ENCODE assay signal across 12 cellular contexts in genomic region chr1:155379180-155379876, GRCh38. TPM values are rescaled to one million over a fixed set of nuclear protein-coding genes. Genes with fewer than 3 reads are reported as not detected.
DNase-seq lines count a peak whose midpoint lies in the region; ATAC-seq and TF ChIP-seq lines count a peak whose summit lies in the region.
"Had no signal": no experiment of that assay in that cellular context is flagged by ENCODE, and none has a peak within 500 bp of the region (broad histone marks: within the 10 kb centered on the region; RNA-seq: fewer than 3 reads in every experiment).

No MANE protein-coding gene starts in this region.

- TF ChIP-seq CTCF in body of pancreas (IDR thresholded peaks at IDR 0.05) (no peak), tibial nerve (IDR thresholded peaks at IDR 0.05) (no peak)

- H3K27me3 ChIP-seq in body of pancreas (no peaks in the 10 kb centered on the region), tibial nerve (no peaks in the 10 kb centered on the region)
- H3K27me3 ChIP-seq: BLaER1 treated with 17β-estradiol and CSF1 and Interleukin-3, amounts not matched to agents 10 nM and 100 nM; MG63 had no signal

- H3K4me3 ChIP-seq in body of pancreas (no peak overlapping the region), tibial nerve (no peak overlapping the region)
- H3K4me3 ChIP-seq: BLaER1 treated with 17β-estradiol and CSF1 and Interleukin-3, amounts not matched to agents 10 nM and 100 nM; MG63 had no signal

- H3K9me3 ChIP-seq in body of pancreas (no peaks in the 10 kb centered on the region), tibial nerve (no peaks in the 10 kb centered on the region)
- H3K9me3 ChIP-seq: BLaER1 treated with 17β-estradiol and CSF1 and Interleukin-3, amounts not matched to agents 10 nM and 100 nM; MG63 had no signal

- H3K4me1 ChIP-seq in body of pancreas: peaks cover 18% of the 10 kb centered on the region
- peaks cover 0 to 37% (median 4%) of the 10 kb centered on the region in 4 donors for H3K4me1 ChIP-seq in tibial nerve

- H3K4me3 Mint-ChIP-seq in activated CD8-positive, alpha-beta T cell treated with anti-CD3 and anti-CD28 coated beads, Interleukin-2, amount 10 ng/mL, durations not matched to agents 7 days and 5 days: no peak overlapping the region

- H3K4me1 Mint-ChIP-seq in activated CD8-positive, alpha-beta T cell treated with anti-CD3 and anti-CD28 coated beads, Interleukin-2, amount 10 ng/mL, durations not matched to agents 7 days and 5 days (ENCODE audit: low read depth): no peaks in the 10 kb centered on the region

- H3K9me3 Mint-ChIP-seq in activated CD8-positive, alpha-beta T cell treated with anti-CD3 and anti-CD28 coated beads, Interleukin-2, amount 10 ng/mL, durations not matched to agents 7 days and 5 days (ENCODE audit: insufficient read depth): no peaks in the 10 kb centered on the region

- no peaks in the 10 kb centered on the region for H3K27me3 Mint-ChIP-seq in activated CD8-positive, alpha-beta T cell treated with anti-CD3 and anti-CD28 coated beads, Interleukin-2, amount 10 ng/mL, durations not matched to agents 7 days and 5 days (ENCODE audit: low read depth)

- CTCF ChIA-PET in activated CD8-positive, alpha-beta T cell treated with anti-CD3 and anti-CD28 coated beads, Interleukin-2, amount 10 ng/mL, durations not matched to agents 7 days and 5 days (lab: Charles Lee): interaction anchor here (0.6 to 1.4 kb wide), 2 partner anchors 9 to 125 kb away, joined by 3 read pairs; no protein-coding TSS in a partner anchor

- DNase-seq in NCI-H82 (lab: John Stamatoyannopoulos, UW) (peak; percentile 14), NCI-H82 treated with DMSO at 0.1 percent for 48 hours (lab: John Stamatoyannopoulos, UW; ENCODE audit: unreplicated experiment) (no peak), body of pancreas (no peak), iPS-NIHi7 (ENCODE audit: extremely low spot score) (peak; percentile 11), tibial nerve (ENCODE audit: low spot score in 2 of 2) (no peak), NCI-H1092 treated with DMSO at 0.1 percent for 48 hours (lab: John Stamatoyannopoulos, UW) (no peak)
- no peak for DNase-seq in activated CD8-positive, alpha-beta T cell treated with anti-CD3 and anti-CD28 coated beads, Interleukin-2, amount 10 ng/mL, durations not matched to agents 7 days and 5 days
- DNase-seq: MG63; stimulated activated CD4-positive, alpha-beta T cell treated with anti-CD3 and anti-CD28 coated beads, Interleukin-2, amount 100 ng/mL, for 24 hours had no signal

- H3K36me3 ChIP-seq in body of pancreas (replicated peaks in 1 of 2; ENCODE audit: insufficient read depth in 1 of 2, low read depth in 2 of 2) (peaks cover 0 to 9% of the 10 kb centered on the region in 2 donors), tibial nerve (peaks cover 0 to 62% (median 15%) of the 10 kb centered on the region in 3 donors)

- ATAC-seq in body of pancreas (peak; percentile 87), GM21576 (IDR thresholded peaks at IDR 0.05; ENCODE audit: unreplicated experiment) (no peak)
- ATAC-seq in activated CD8-positive, alpha-beta T cell treated with anti-CD3 and anti-CD28 coated beads, Interleukin-2, amount 10 ng/mL, durations not matched to agents 7 days and 5 days: no peak
- ATAC-seq: activated CD4-positive, CD25-positive, alpha-beta regulatory T cell treated with anti-CD3 and anti-CD28 coated beads, Interleukin-2, amount 50 U/mL, for 24 hours had no signal

- H3K27ac ChIP-seq in body of pancreas (peak overlapping the region in 2 of 4 donors; percentile 56), tibial nerve (peak overlapping the region in 1 of 4 donors; percentile 47)
- H3K27ac ChIP-seq: BLaER1 treated with 17β-estradiol and CSF1 and Interleukin-3, amounts not matched to agents 10 nM and 100 nM had no signal

- POLR2A ChIA-PET in activated CD8-positive, alpha-beta T cell treated with anti-CD3 and anti-CD28 coated beads, Interleukin-2, amount 10 ng/mL, durations not matched to agents 7 days and 5 days (lab: Charles Lee): no interaction called here

- peaks cover 42% of the 10 kb centered on the region for H3K36me3 Mint-ChIP-seq in activated CD8-positive, alpha-beta T cell treated with anti-CD3 and anti-CD28 coated beads, Interleukin-2, amount 10 ng/mL, durations not matched to agents 7 days and 5 days (ENCODE audit: low read depth)

- no peak overlapping the region for H3K27ac Mint-ChIP-seq in activated CD8-positive, alpha-beta T cell treated with anti-CD3 and anti-CD28 coated beads, Interleukin-2, amount 10 ng/mL, durations not matched to agents 7 days and 5 days

- intact Hi-C loops in body of pancreas (cut with DNase I): no loop called here

- TF ChIP-seq POLR2A in body of pancreas (IDR thresholded peaks at IDR 0.05) (no peak), tibial nerve (IDR thresholded peaks at IDR 0.05) (no peak)

- peak; percentile 24 to 58 for TF ChIP-seq EP300 in tibial nerve (IDR thresholded peaks at IDR 0.05)

- WGBS in body of pancreas, 2 donors: 5 to 16% methylated on average over 3 of the region's 3 CpGs
- 15 to 28% methylated on average over 3 of the region's 3 CpGs for WGBS in tibial nerve, 2 donors

RNA-seq across cellular contexts. Expression of gene RUSC1, which starts 58.6 kb away (rescaled TPM):
- total RNA-seq in body of pancreas (10 to 100 TPM; 19.4 to 21.3 TPM), tibial nerve (10 to 100 TPM; 22.2 to 36.0 (median 26.5) TPM)
- 10 to 100 TPM; 33.7 to 35.1 TPM for total RNA-seq in activated CD8-positive, alpha-beta T cell treated with anti-CD3 and anti-CD28 coated beads, Interleukin-2, amount 10 ng/mL, durations not matched to agents 7 days and 5 days

Comparison
In these comparisons a context has a peak if more than half of its experiments do, and no peak if none do; other contexts are left out.
1. DNase-seq: peak in NCI-H82 (single experiment) and iPS-NIHi7 (single experiment); none in NCI-H82 treated with DMSO at 0.1 percent for 48 hours (single experiment), body of pancreas (0 of 4), tibial nerve (0 of 2), activated CD8-positive, alpha-beta T cell treated with anti-CD3 and anti-CD28 coated beads, Interleukin-2, amount 10 ng/mL, durations not matched to agents 7 days and 5 days (single experiment) and NCI-H1092 treated with DMSO at 0.1 percent for 48 hours (single experiment).